15 cellular contexts compared by ENCODE assay signal in the genomic region with DNA sequence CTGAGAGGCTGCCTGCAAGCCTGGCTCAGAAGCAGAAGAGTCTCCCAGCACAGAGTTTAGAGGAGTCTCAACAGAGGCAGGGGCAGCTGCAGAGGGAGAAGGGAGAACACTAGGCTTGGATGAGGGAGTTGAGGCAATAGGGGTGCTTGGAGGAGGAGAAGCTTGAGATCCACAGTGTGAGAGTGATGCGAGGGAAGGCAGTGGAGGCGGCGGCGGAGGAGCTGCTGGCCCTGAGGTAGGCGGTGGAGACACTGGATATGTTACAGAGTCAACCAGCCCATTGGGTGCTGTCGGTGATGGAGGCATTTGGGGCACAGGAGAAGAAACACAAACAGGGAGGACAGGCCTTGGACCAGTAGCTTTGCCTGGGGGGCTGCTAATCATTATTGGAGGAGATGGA.
"Had no signal": no experiment of that assay in that cellular context is flagged by ENCODE, and none has a peak within 500 bp of the region (broad histone marks: within the 10 kb centered on the region; RNA-seq: fewer than 3 reads in every experiment).

No MANE protein-coding gene starts in this region.

- H3K9me3 ChIP-seq: adrenal gland, left ventricle myocardium inferior, pancreas, stomach had no signal

- H3K4me1 ChIP-seq: adrenal gland, left ventricle myocardium inferior, pancreas had no signal

- H3K27me3 ChIP-seq: adrenal gland, cardiac muscle cell, pancreas, stomach had no signal

- H3K27ac Mint-ChIP-seq: activated naive CD4-positive, alpha-beta T cell treated with anti-CD3 and anti-CD28 coated beads, Interleukin-2, amount 50 U/mL, for 72 hours; activated T-helper 1 cell treated with anti-CD3 and anti-CD28 coated beads, Interleukin-12 subunit alpha, Interleukin-12 subunit beta, Interleukin-2, Interleukin-4 antibody, amounts not matched to agents 30 ng/mL and 10 ng/mL and 1 ng/mL, durations not matched to agents 14 hours and 24 hours and 36 hours had no signal

- H3K4me3 ChIP-seq: adrenal gland, cardiac muscle cell, left ventricle myocardium inferior, pancreas, smooth muscle cell, stomach had no signal

- H3K27ac ChIP-seq: adrenal gland, cardiac muscle cell, left ventricle myocardium inferior, pancreas had no signal

- H3K36me3 Mint-ChIP-seq: activated naive CD4-positive, alpha-beta T cell treated with anti-CD3 and anti-CD28 coated beads, Interleukin-2, amount 50 U/mL, for 72 hours had no signal

- H3K36me3 ChIP-seq: adrenal gland had no signal

- DNase-seq: activated CD4-positive, alpha-beta T cell treated with anti-CD3 and anti-CD28 coated beads, Interleukin-2, amount 50 U/mL, for 1 hour; activated CD4-positive, CD25-positive, alpha-beta regulatory T cell treated with anti-CD3 and anti-CD28 coated beads, Interleukin-2, amount 50 U/mL, for 72 hours; activated gamma-delta T cell treated with Interleukin-2 at 50 U/mL for 16 hours; adrenal gland; left ventricle myocardium inferior; mammary epithelial cell; pancreas; stimulated activated CD4-positive, alpha-beta T cell treated with anti-CD3 and anti-CD28 coated beads, Interleukin-4, amount 100 ng/mL, for 1 hour; stomach; T1000 had no signal

- H3K4me3 Mint-ChIP-seq: activated T-helper 1 cell treated with anti-CD3 and anti-CD28 coated beads, Interleukin-12 subunit alpha, Interleukin-12 subunit beta, Interleukin-2, Interleukin-4 antibody, amounts not matched to agents 30 ng/mL and 10 ng/mL and 1 ng/mL, durations not matched to agents 14 hours and 24 hours and 36 hours had no signal

- H3K4me2 ChIP-seq: smooth muscle cell had no signal

- H3K9me3 Mint-ChIP-seq: activated naive CD4-positive, alpha-beta T cell treated with anti-CD3 and anti-CD28 coated beads, Interleukin-2, amount 50 U/mL, for 72 hours; activated T-helper 1 cell treated with anti-CD3 and anti-CD28 coated beads, Interleukin-12 subunit alpha, Interleukin-12 subunit beta, Interleukin-2, Interleukin-4 antibody, amounts not matched to agents 30 ng/mL and 10 ng/mL and 1 ng/mL, durations not matched to agents 14 hours and 24 hours and 36 hours had no signal

- ATAC-seq: activated naive CD4-positive, alpha-beta T cell treated with anti-CD3 and anti-CD28 coated beads, Interleukin-2, amount 50 U/mL, for 72 hours; pancreas; sciatic nerve had no signal
